Comparison of ENCODE assay signal across 8 cellular contexts in genomic region chr2:73979686-73980085, GRCh38. TPM values are rescaled to one million over a fixed set of nuclear protein-coding genes. Genes with fewer than 3 reads are reported as not detected.
DNase-seq lines count a peak whose midpoint lies in the region; ATAC-seq lines count a peak whose summit lies in the region.

No MANE protein-coding gene starts in this region.

- H3K27me3 Mint-ChIP-seq in naive thymus-derived CD8-positive, alpha-beta T cell, result no peaks in the 10 kb centered on the region

- no peaks in the 10 kb centered on the region for H3K36me3 ChIP-seq in SJCRH30

- ATAC-seq in naive thymus-derived CD8-positive, alpha-beta T cell, result no peak
- no peak for ATAC-seq in GM21723 (IDR thresholded peaks at IDR 0.05; ENCODE audit: unreplicated experiment)
- no peak for ATAC-seq in HG02571 (IDR thresholded peaks at IDR 0.05; ENCODE audit: unreplicated experiment)

- POLR2A ChIA-PET in naive thymus-derived CD8-positive, alpha-beta T cell (lab: Charles Lee), result interaction anchor here (0.5 to 2.9 kb wide), 7 partner anchors 9 to 479 kb away, joined by 3 to 22 read pairs (median 4); partner anchors contain the start of genes DGUOK and WBP1

- H3K27ac ChIP-seq in SJCRH30, result no peak overlapping the region

- H3K4me3 Mint-ChIP-seq in naive thymus-derived CD8-positive, alpha-beta T cell, result peak overlapping the region; percentile 3 to 90 (median 80)

- H3K27ac Mint-ChIP-seq in naive thymus-derived CD8-positive, alpha-beta T cell, result peak overlapping the region; percentile 53 to 98 (median 94)

- no peaks in the 10 kb centered on the region for H3K4me1 ChIP-seq in SJCRH30

- H3K9me3 Mint-ChIP-seq in naive thymus-derived CD8-positive, alpha-beta T cell, result no peaks in the 10 kb centered on the region

- no peaks in the 10 kb centered on the region for H3K36me3 Mint-ChIP-seq in naive thymus-derived CD8-positive, alpha-beta T cell

- peaks cover 45 to 86% (median 84%) of the 10 kb centered on the region in 4 donors for H3K4me1 Mint-ChIP-seq in naive thymus-derived CD8-positive, alpha-beta T cell

- no peaks in the 10 kb centered on the region; the same call in 1 of the 2 replicates for H3K27me3 ChIP-seq in SJCRH30

- no peak overlapping the region for H3K4me3 ChIP-seq in SJCRH30

- no peaks in the 10 kb centered on the region for H3K9me3 ChIP-seq in SJCRH30 (replicated peaks)

- DNase-seq in EH (ENCODE audit: low read depth) (peak; percentile 92), M059J (ENCODE audit: low read depth) (peak; percentile 84), astrocyte of the hippocampus (ENCODE audit: low read depth, low spot score) (peak; percentile 69), SJCRH30 (no peak)
- peak in 1 of 10 donors; percentile 9 for DNase-seq in naive thymus-derived CD8-positive, alpha-beta T cell
- DNase-seq in activated effector memory CD4-positive, alpha-beta T cell treated with Interleukin-2 at 50 U/mL for 16 hours, result no peak

RNA-seq across cellular contexts. Expression of gene TET3, which starts 5.0 kb away (rescaled TPM):
- 2.3 and 4.4 TPM in 2 replicates for total RNA-seq in M059J (2014; rRNA removed; shearing (Covaris generic))
- 10 to 100 TPM; 30.1 to 30.5 TPM for total RNA-seq in naive thymus-derived CD8-positive, alpha-beta T cell
- polyA plus RNA-seq in naive thymus-derived CD8-positive, alpha-beta T cell, result 1 to 10 TPM in 1 of 3 donors, under 1 TPM in 2; 0.46 to 1.0 (median 0.61) TPM
- 13.6 and 16.3 TPM in 2 replicates for total RNA-seq in SJCRH30 (2014; rRNA removed; shearing (Covaris generic))

RNA-seq across cellular contexts. Expression of gene DGUOK, which starts 53.0 kb away (rescaled TPM):
- total RNA-seq in M059J (2014; rRNA removed; shearing (Covaris generic)), result 105 and 108 TPM in 2 replicates
- total RNA-seq in naive thymus-derived CD8-positive, alpha-beta T cell, result 10 to 100 TPM; 70.3 to 72.3 TPM
- 100 to 1,000 TPM; 207 to 219 (median 215) TPM for polyA plus RNA-seq in naive thymus-derived CD8-positive, alpha-beta T cell
- 100 and 105 TPM in 2 replicates for total RNA-seq in SJCRH30 (2014; rRNA removed; shearing (Covaris generic))

Comparison
In these comparisons a context has a peak if more than half of its experiments do, and no peak if none do; other contexts are left out.
1. DNase-seq: peak in EH (single experiment), M059J (single experiment) and astrocyte of the hippocampus (single experiment); none in activated effector memory CD4-positive, alpha-beta T cell treated with Interleukin-2 at 50 U/mL for 16 hours (single experiment) and SJCRH30 (0 of 2).